ENCODE assay signal across 8 cellular contexts in genomic region chr2:130342533-130343275, GRCh38. TPM values are rescaled to one million over a fixed set of nuclear protein-coding genes. Genes with fewer than 3 reads are reported as not detected.
DNase-seq lines count a peak whose midpoint lies in the region; ATAC-seq and TF ChIP-seq lines count a peak whose summit lies in the region.

Gene IMP4, plus strand, starts transcription at chr2:130342897. Its CDS starts 36 bp downstream, at chr2:130342933.

- under 1% methylated on average over 60 of the region's 60 CpGs for WGBS in liver

- peak; percentile 18 to 46 for TF ChIP-seq RAD21 in liver (IDR thresholded peaks at IDR 0.05)

- TF ChIP-seq CTCF in C4-2B (conservative IDR thresholded peaks at IDR 0.05), result peak; percentile 47
- TF ChIP-seq CTCF in liver (IDR thresholded peaks at IDR 0.05; ENCODE audit: low read depth, low read length, missing input control), result no peak

- H3K36me3 ChIP-seq in liver (ENCODE audit: control insufficient read depth in 4 of 4, insufficient read depth in 3 of 4, low read depth in 1 of 4, low read length in 3 of 4), result peaks cover 12 to 40% (median 38%) of the 10 kb centered on the region in 4 donors

- DNase-seq in NCI-H748 treated with DMSO at 0.1 percent for 48 hours (lab: John Stamatoyannopoulos, UW), result peak; percentile 91
- peak; percentile 95 to 96 for DNase-seq in activated CD4-positive, alpha-beta T cell treated with anti-CD3 and anti-CD28 coated beads, Interleukin-2, amount 50 U/mL, for 4 hours
- DNase-seq in dermis microvascular lymphatic vessel endothelial cell (ENCODE audit: low read depth in 2 of 2), result peak; percentile 99 to 100
- DNase-seq in stimulated activated CD4-positive, alpha-beta T cell treated with anti-CD3 and anti-CD28 coated beads, Interleukin-4, amount 100 ng/mL, for 4 hours, result peak; percentile 84 to 96

- peak within 1 kb of the TSS; percentile 76 for H3K27ac ChIP-seq in C4-2B
- H3K27ac ChIP-seq in liver (ENCODE audit: low read depth in 1 of 2, low read length in 2 of 2), result peak within 1 kb of the TSS; percentile 78 to 83

- H3K4me3 ChIP-seq in liver (ENCODE audit: low read depth in 1 of 3, low read length in 3 of 3), result peak within 1 kb of the TSS; percentile 73 to 97 (median 92)

- peak within 1 kb of the TSS; percentile 67 to 76 for H3K9ac ChIP-seq in liver (ENCODE audit: low read depth in 1 of 2, low read length in 2 of 2)

- no peaks in the 10 kb centered on the region for H3K27me3 ChIP-seq in liver (ENCODE audit: control insufficient read depth in 4 of 4, insufficient read depth in 4 of 4, low read length in 3 of 4)

- H3K9me3 ChIP-seq in liver (ENCODE audit: control insufficient read depth in 4 of 4, low read length in 3 of 4), result no peaks in the 10 kb centered on the region

- peaks cover 3 to 15% (median 11%) of the 10 kb centered on the region in 4 donors for H3K4me1 ChIP-seq in liver (ENCODE audit: control insufficient read depth in 4 of 4, insufficient read depth in 4 of 4, low read length in 3 of 4)

- ATAC-seq in GM19351 (IDR thresholded peaks at IDR 0.05; ENCODE audit: unreplicated experiment) (peak; percentile 79), HG03558 (IDR thresholded peaks at IDR 0.05; ENCODE audit: extremely low read depth, unreplicated experiment) (peak; percentile 82)

TF ChIP-seq in liver, 16 proteins besides CTCF, POLR2A, EP300 and RAD21:
- TF ChIP-seq GABPA (IDR thresholded peaks at IDR 0.05 in 1 of 2, conservative IDR thresholded peaks at IDR 0.05 in 1 of 2) (peak; percentile 54 to 83), JUND (IDR thresholded peaks at IDR 0.05) (peak; percentile 26 to 54), YY1 (IDR thresholded peaks at IDR 0.05) (peak; percentile 100), ZBTB33 (IDR thresholded peaks at IDR 0.05) (peak; percentile 83), RXRA (IDR thresholded peaks at IDR 0.05) (peak; percentile 7 to 48), SP1 (IDR thresholded peaks at IDR 0.05) (peak; percentile 68), HNF4G (IDR thresholded peaks at IDR 0.05) (no peak), FOXA1 (IDR thresholded peaks at IDR 0.05) (peak; percentile 6), HNF4A (conservative IDR thresholded peaks at IDR 0.05) (peak in 1 of 2 donors; percentile 57), TAF1 (conservative IDR thresholded peaks at IDR 0.05) (no peak), ATF3 (IDR thresholded peaks at IDR 0.05) (no peak), EGR1 (IDR thresholded peaks at IDR 0.05; ENCODE audit: low read depth in 2 of 2) (peak in 1 of 2 donors; percentile 36), NR2F2 (IDR thresholded peaks at IDR 0.05) (no peak), REST (IDR thresholded peaks at IDR 0.05) (peak; percentile 5), MAX (IDR thresholded peaks at IDR 0.05) (peak; percentile 90), FOXA2 (IDR thresholded peaks at IDR 0.05) (no peak)

RNA-seq across cellular contexts. Expression of gene IMP4, which starts in this region (rescaled TPM):
- total RNA-seq in dermis microvascular lymphatic vessel endothelial cell, result 75.4 and 78.1 TPM in 2 replicates
- 10 to 100 TPM; 31.7 to 60.7 TPM for total RNA-seq in liver
- 10 to 100 TPM; 61.8 to 95.5 TPM for polyA plus RNA-seq in liver

Comparison
In these comparisons a context has a peak if more than half of its experiments do, and no peak if none do; other contexts are left out.
1. Peak in every context shown above with its lines: DNase-seq, ATAC-seq, H3K4me3 ChIP-seq and H3K27ac ChIP-seq.